ENCODE assay signal across 17 cellular contexts in the genomic region with DNA sequence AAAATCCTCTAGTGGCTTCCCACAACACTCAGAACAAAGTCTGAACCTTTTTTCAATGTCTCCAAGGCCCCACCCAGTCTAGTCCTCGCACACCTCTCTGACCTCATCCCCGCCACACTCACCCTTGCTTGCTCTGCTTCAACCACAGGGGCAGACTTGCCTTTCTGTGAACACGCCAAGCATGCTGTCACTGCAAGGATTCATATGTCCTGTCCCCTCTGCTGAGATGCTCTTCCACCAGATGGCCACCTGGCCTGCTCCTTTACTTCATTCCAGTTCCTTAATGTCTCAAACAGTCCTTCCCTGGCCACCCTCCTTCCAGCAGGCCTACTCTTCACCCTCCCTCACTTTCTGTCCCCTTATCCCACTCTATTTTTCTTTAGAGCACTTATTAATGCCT.
DNase-seq lines count a peak whose midpoint lies in the region; ATAC-seq and TF ChIP-seq lines count a peak whose summit lies in the region.
"Had no signal": no experiment of that assay in that cellular context is flagged by ENCODE, and none has a peak within 500 bp of the region (broad histone marks: within the 10 kb centered on the region; RNA-seq: fewer than 3 reads in every experiment).

No MANE protein-coding gene starts in this region.

- H3K27me3 ChIP-seq in tibial nerve = no peaks in the 10 kb centered on the region

- no peaks in the 10 kb centered on the region for H3K9me3 ChIP-seq in tibial nerve
- H3K9me3 ChIP-seq: SK-N-SH had no signal

- no peak for ATAC-seq in HG03039 (IDR thresholded peaks at IDR 0.05; ENCODE audit: unreplicated experiment)
- ATAC-seq: CD8-positive, alpha-beta T cell had no signal

- no peak overlapping the region for H3K27ac ChIP-seq in tibial nerve

- no peaks in the 10 kb centered on the region for H3K36me3 ChIP-seq in tibial nerve

- peaks cover 0 to 7% (median 0%) of the 10 kb centered on the region in 4 donors for H3K4me1 ChIP-seq in tibial nerve

- H3K4me3 ChIP-seq in tibial nerve = no peak overlapping the region

- DNase-seq in GM10266 (ENCODE audit: extremely low spot score) = no peak
- peak; percentile 55 for DNase-seq in HT-29 (ENCODE audit: low spot score)
- peak; percentile 22 for DNase-seq in SW480 (ENCODE audit: low spot score)
- DNase-seq in iPS-NIHi7 (ENCODE audit: extremely low spot score) = peak; percentile 11
- no peak for DNase-seq in tibial nerve (ENCODE audit: low spot score in 2 of 2)
- DNase-seq in Ammon's horn (ENCODE audit: low spot score) = no peak
- DNase-seq: CD8-positive, alpha-beta T cell; HCEC 1CT; NCI-H1417; NCI-H1930; NCI-H2171; NCI-H446 treated with DMSO at 0.1 percent for 48 hours; NCI-H748 treated with DMSO at 0.1 percent for 48 hours; SHP77; SK-N-SH; T-helper 1 cell had no signal

- no peak for TF ChIP-seq POLR2A in tibial nerve (IDR thresholded peaks at IDR 0.05)

- 97 to 98% methylated on average over 3 of the region's 3 CpGs for WGBS in tibial nerve, 2 donors

- TF ChIP-seq CTCF in GM10266 (IDR thresholded peaks at IDR 0.05; ENCODE audit: control insufficient read depth, insufficient read depth, low read depth, missing control alignments) (peak; percentile 9), tibial nerve (IDR thresholded peaks at IDR 0.05) (no peak)

- no peak for TF ChIP-seq EP300 in tibial nerve (IDR thresholded peaks at IDR 0.05)

Comparison
In these comparisons a context has a peak if more than half of its experiments do, and no peak if none do; other contexts are left out.
1. DNase-seq: peak in HT-29 (single experiment), SW480 (single experiment) and iPS-NIHi7 (single experiment); none in GM10266 (single experiment), tibial nerve (0 of 2) and Ammon's horn (single experiment).